8 cellular contexts compared by ENCODE assay signal in the genomic region with DNA sequence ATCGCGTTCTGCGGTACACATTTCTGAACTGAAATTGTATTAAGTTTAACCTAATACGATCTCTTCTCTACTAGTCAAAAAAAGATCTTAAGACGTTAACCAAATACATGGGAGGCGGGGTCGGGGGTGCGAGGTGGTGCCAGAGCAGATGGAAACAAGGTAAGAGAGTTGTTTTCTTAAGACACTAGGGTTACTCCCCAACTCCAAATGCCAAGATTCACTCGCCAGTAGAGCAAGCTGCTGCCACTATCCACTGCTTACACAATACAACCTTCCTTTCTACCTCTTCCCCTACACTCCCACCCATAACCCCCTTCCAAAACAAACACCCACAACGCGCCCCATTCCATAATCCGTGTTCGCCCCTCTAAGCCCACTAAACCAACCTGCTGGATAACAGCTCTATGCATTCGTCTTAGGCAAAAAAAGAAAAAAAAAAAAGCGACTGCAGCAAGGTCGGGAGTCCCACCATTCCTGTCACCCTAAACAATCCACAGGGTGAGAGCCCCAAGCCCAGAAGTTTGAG. TPM values are rescaled to one million over a fixed set of nuclear protein-coding genes. Genes with fewer than 3 reads are reported as not detected.
DNase-seq lines count a peak whose midpoint lies in the region; ATAC-seq, FAIRE-seq and TF ChIP-seq lines count a peak whose summit lies in the region.

No MANE protein-coding gene starts in this region.

- H2BK120ac ChIP-seq in H1 (replicated peaks; ENCODE audit: low read depth, low read length), result no peak overlapping the region

- no peak for TF ChIP-seq POLR2A in H1 (IDR thresholded peaks at IDR 0.05; ENCODE audit: control extremely low read depth in 1 of 2, low read depth in 2 of 2, low read length in 2 of 2)

- H3K79me2 ChIP-seq in H1 (ENCODE audit: control insufficient read depth in 1 of 2, insufficient read depth in 2 of 2, low read length in 2 of 2), result peaks cover 0 to 55% of the 10 kb centered on the region in 2 experiments; a peak in 3 of 4 replicates

- H2BK15ac ChIP-seq in H1 (ENCODE audit: low read length), result no peak overlapping the region

- H3K4ac ChIP-seq in H1 (replicated peaks; ENCODE audit: insufficient read length, low read depth, low read length), result no peak overlapping the region

- DNase-seq in ACHN (peak; percentile 12), GM13976 (ENCODE audit: low spot score) (peak; percentile 16), T-helper 17 cell (no peak), H1 (ENCODE audit: low read depth in 1 of 2, low spot score in 2 of 2) (no peak), SK-N-DZ (ENCODE audit: low spot score) (no peak), HuH-7 (ENCODE audit: low spot score) (no peak)
- DNase-seq in naive thymus-derived CD4-positive, alpha-beta T cell, result peak in 6 of 9 donors; percentile 7 to 28 (median 19)

- H3K27me3 ChIP-seq in H1 (replicated peaks in 1 of 4; ENCODE audit: control insufficient read depth in 3 of 4, extremely low read depth in 1 of 4, insufficient read depth in 3 of 4, low read length in 3 of 4), result peaks cover 2 to 21% (median 14%) of the 10 kb centered on the region in 4 experiments
- no peaks in the 10 kb centered on the region for H3K27me3 ChIP-seq in naive thymus-derived CD4-positive, alpha-beta T cell (ENCODE audit: control insufficient read depth in 2 of 2, insufficient read depth in 2 of 2, low read length in 2 of 2)

- TF ChIP-seq RAD21 in H1 (IDR thresholded peaks at IDR 0.05 in 1 of 2, conservative IDR thresholded peaks at IDR 0.05 in 1 of 2; ENCODE audit: low read depth in 2 of 2, low read length in 2 of 2), result no peak

- H3K9me3 ChIP-seq in T-helper 17 cell (ENCODE audit: control insufficient read depth, low read length, poor library complexity, severe bottlenecking) (no peaks in the 10 kb centered on the region), H1 (ENCODE audit: insufficient read depth in 2 of 2, low read depth in 1 of 2, low read length in 1 of 2) (no peaks in the 10 kb centered on the region)
- H3K9me3 ChIP-seq in naive thymus-derived CD4-positive, alpha-beta T cell (ENCODE audit: control insufficient read depth in 2 of 3, low read length in 3 of 3), result no peaks in the 10 kb centered on the region

- peaks cover 3 to 6% of the 10 kb centered on the region in 2 experiments for H4K20me1 ChIP-seq in H1 (replicated peaks in 1 of 2; ENCODE audit: control insufficient read depth in 1 of 2, insufficient read depth in 2 of 2, low read length in 2 of 2)

- H3K36me3 ChIP-seq in H1 (ENCODE audit: control insufficient read depth in 2 of 4, insufficient read depth in 4 of 4, low read length in 3 of 4), result no peaks in the 10 kb centered on the region
- peaks cover 0 to 11% (median 0%) of the 10 kb centered on the region in 3 experiments for H3K36me3 ChIP-seq in naive thymus-derived CD4-positive, alpha-beta T cell (ENCODE audit: control insufficient read depth in 2 of 3, insufficient read depth in 3 of 3, low read length in 3 of 3)

- POLR2A ChIA-PET in H1 (lab: Charles Lee; ENCODE audit: partially characterized antibody), result interaction anchor here (0.6 kb wide), 1 partner anchor 573 kb away, joined by 3 read pairs; no protein-coding TSS in a partner anchor
- POLR2A ChIA-PET in naive thymus-derived CD4-positive, alpha-beta T cell (lab: Charles Lee), result no interaction called here

- no peak overlapping the region for H2AK5ac ChIP-seq in H1 (ENCODE audit: low read depth, low read length)

- H4K5ac ChIP-seq in H1 (ENCODE audit: insufficient read length, low read depth, low read length), result no peak overlapping the region

- H2BK20ac ChIP-seq in H1 (ENCODE audit: low read length), result no peak overlapping the region

- CTCF ChIA-PET in H1 (lab: Charles Lee; ENCODE audit: partially characterized antibody), result interaction anchor here (0.7 kb wide), 1 partner anchor 9 kb away, joined by 3 read pairs; no protein-coding TSS in a partner anchor
- CTCF ChIA-PET in naive thymus-derived CD4-positive, alpha-beta T cell (lab: Charles Lee), result no interaction called here

- peaks cover 23% of the 10 kb centered on the region for H3K4me1 Mint-ChIP-seq in T-helper 17 cell
- peaks cover 18 to 33% (median 27%) of the 10 kb centered on the region in 7 donors for H3K4me1 Mint-ChIP-seq in naive thymus-derived CD4-positive, alpha-beta T cell

- 12 to 100% methylated on average over 2 to 15 of the region's 16 CpGs for WGBS in H1 (ENCODE audit: extremely low coverage in 1 of 2, insufficient coverage in 1 of 2, insufficient read length in 1 of 2, insufficient replicate concordance in 2 of 2, low coverage in 1 of 2, low lambda C conversion rate in 2 of 2, missing lambda C conversion rate in 1 of 2), 2 experiments

- no peak overlapping the region for H4K91ac ChIP-seq in H1 (replicated peaks; ENCODE audit: insufficient read length, low read length)

- no peak overlapping the region for H3K23ac ChIP-seq in H1 (ENCODE audit: insufficient read length)

- no peak overlapping the region for H4K8ac ChIP-seq in H1 (ENCODE audit: extremely low read depth, insufficient read depth, low read length)

- H3K4me2 ChIP-seq in H1 (ENCODE audit: insufficient read depth in 1 of 2, low read depth in 2 of 2, low read length in 2 of 2), result peak overlapping the region; percentile 87 to 88

- peak overlapping the region; percentile 42 for H3K56ac ChIP-seq in H1 (replicated peaks; ENCODE audit: insufficient read length, low read depth, low read length)

- H3K27ac Mint-ChIP-seq in T-helper 17 cell, result peak overlapping the region; percentile 86
- peak overlapping the region; percentile 80 to 89 (median 86) for H3K27ac Mint-ChIP-seq in naive thymus-derived CD4-positive, alpha-beta T cell

- peaks cover 33% of the 10 kb centered on the region for H3K27me3 Mint-ChIP-seq in T-helper 17 cell
- H3K27me3 Mint-ChIP-seq in naive thymus-derived CD4-positive, alpha-beta T cell, result peaks cover 0 to 64% (median 5%) of the 10 kb centered on the region in 5 donors

- no peak overlapping the region for H2BK5ac ChIP-seq in H1 (ENCODE audit: low read depth, low read length)

- H3K27ac ChIP-seq in H1 (ENCODE audit: low read depth, low read length), result no peak overlapping the region
- H3K27ac ChIP-seq in naive thymus-derived CD4-positive, alpha-beta T cell (ENCODE audit: low read depth, low read length), result peak overlapping the region; percentile 75

- no peak overlapping the region for H2BK12ac ChIP-seq in H1 (ENCODE audit: low read depth, low read length)

- intact Hi-C loops in naive thymus-derived CD4-positive, alpha-beta T cell (cut with micrococcal nuclease), result loop anchor here (2.0 to 10.0 kb wide), 5 partner anchors 347 to 1795 kb away; a partner anchor contains a TSS

- no peak for FAIRE-seq in H1 (lab: Jason Lieb, UNC)

- ATAC-seq in T-helper 17 cell, result no peak
- no peak for ATAC-seq in naive thymus-derived CD4-positive, alpha-beta T cell
- ATAC-seq in GM21515 (IDR thresholded peaks at IDR 0.05; ENCODE audit: unreplicated experiment), result no peak

- H3K4me3 ChIP-seq in H1 (ENCODE audit: extremely low read depth in 1 of 4, insufficient read depth in 2 of 4, low read depth in 3 of 4, low read length in 4 of 4), result peak overlapping the region; percentile 72 to 98 (median 84)
- H3K4me3 ChIP-seq in naive thymus-derived CD4-positive, alpha-beta T cell (ENCODE audit: low read length), result peak overlapping the region; percentile 66

- H3K18ac ChIP-seq in H1 (ENCODE audit: extremely low read depth, low read length), result no peak overlapping the region

- H3K14ac ChIP-seq in H1 (ENCODE audit: insufficient read length), result no peak overlapping the region

- no peaks in the 10 kb centered on the region for H3K4me1 ChIP-seq in H1 (replicated peaks in 1 of 4; ENCODE audit: control insufficient read depth in 3 of 4, insufficient read depth in 4 of 4, low read length in 3 of 4)
- peaks cover 0 to 9% of the 10 kb centered on the region in 2 donors for H3K4me1 ChIP-seq in naive thymus-derived CD4-positive, alpha-beta T cell (ENCODE audit: control insufficient read depth in 2 of 2, insufficient read depth in 2 of 2, low read length in 2 of 2)

- no peak overlapping the region for H2AFZ ChIP-seq in H1 (ENCODE audit: low read length)

- no peak for TF ChIP-seq EP300 in H1 (IDR thresholded peaks at IDR 0.05; ENCODE audit: borderline replicate concordance in 1 of 2, low read depth in 2 of 2, low read length in 2 of 2)

- no peaks in the 10 kb centered on the region for H3K9me3 Mint-ChIP-seq in naive thymus-derived CD4-positive, alpha-beta T cell

- H3K9ac ChIP-seq in H1 (replicated peaks in 1 of 4; ENCODE audit: extremely low read depth in 1 of 4, low read depth in 3 of 4, low read length in 3 of 4), result peak overlapping the region in 1 of 4 experiments; percentile 56; a peak in 1 of 7 replicates

- in situ Hi-C loops in ACHN (cut with HindIII; ENCODE audit: low pct_ligation_motif_present, low pct_unique_long_range_greater_than_20kb, low sequenced_read_pairs) (loop anchor here (25.0 kb wide), 1 partner anchor 183 kb away; no protein-coding TSS in a partner anchor), GM13976 (cut with MboI; ENCODE audit: low sequenced_read_pairs, unreplicated experiment) (no loop called here)

- no peaks in the 10 kb centered on the region for H3K79me1 ChIP-seq in H1 (ENCODE audit: low read depth, low read length)

- peaks cover 8% of the 10 kb centered on the region for H3K36me3 Mint-ChIP-seq in T-helper 17 cell (ENCODE audit: low read depth)
- no peaks in the 10 kb centered on the region for H3K36me3 Mint-ChIP-seq in naive thymus-derived CD4-positive, alpha-beta T cell

- TF ChIP-seq CTCF in GM13976 (IDR thresholded peaks at IDR 0.05; ENCODE audit: borderline replicate concordance, control extremely low read depth, extremely low read depth, insufficient read depth, missing control alignments) (no peak), H1 (IDR thresholded peaks at IDR 0.05; ENCODE audit: control extremely low read depth in 1 of 3, insufficient read depth in 1 of 3, low read depth in 1 of 3, low read length in 3 of 3) (no peak)

- H3K4me3 Mint-ChIP-seq in T-helper 17 cell, result peak overlapping the region; percentile 96
- H3K4me3 Mint-ChIP-seq in naive thymus-derived CD4-positive, alpha-beta T cell, result peak overlapping the region; percentile 90 to 98 (median 94)

- H3K23me2 ChIP-seq in H1 (ENCODE audit: low read depth, low read length), result peaks cover 10% of the 10 kb centered on the region; the same call in 1 of the 2 replicates

RNA-seq across cellular contexts. Expression of a gene that starts 1.3 kb away (rescaled TPM):
- 10 to 100 TPM in 1 of 2 donors, 1 to 10 TPM in 1; 6.9 to 10.0 TPM for total RNA-seq in T-helper 17 cell
- total RNA-seq in H1 (2021; fragmentation: NEBNext Ultra II Directional; extraction: Animal tissue kit (Norgen Biotek cat#: 25700)), result 19.2 and 20.3 TPM in 2 replicates
- 1.8 and 2.2 TPM in 2 replicates for polyA plus RNA-seq in H1 (2011; rRNA removed)
- polyA plus RNA-seq in H1 (2011; cell fraction: cytosol; rRNA removed), result 3.3 TPM
- 3.5 TPM for polyA plus RNA-seq in H1 (2011; cell fraction: nucleus; rRNA removed)
- polyA plus RNA-seq in H1 (2012, experiment 1 of 2), result 5.3 to 10.7 TPM (median 6.6 TPM) in 4 replicates
- 0.71 TPM for polyA plus RNA-seq in H1 (2012, experiment 2 of 2)
- polyA plus RNA-seq in H1 (2013, experiment 1 of 2), result 8.9 TPM
- 7.6 TPM for polyA plus RNA-seq in H1 (2013, experiment 2 of 2)
- 11.1 and 19.5 TPM in 2 replicates for polyA minus RNA-seq in H1 (2011; rRNA and poly(A)+ RNA removed)
- polyA minus RNA-seq in H1 (2011; cell fraction: cytosol; rRNA and poly(A)+ RNA removed), result 4.5 TPM
- polyA minus RNA-seq in H1 (2011; cell fraction: nucleus; rRNA and poly(A)+ RNA removed), result 30.0 TPM
- 10 to 100 TPM in 4 of 5 experiments, 1 to 10 TPM in 1; 7.7 to 15.2 (median 13.1) TPM for total RNA-seq in naive thymus-derived CD4-positive, alpha-beta T cell
- 1 to 10 TPM; 4.9 to 9.1 TPM for polyA plus RNA-seq in naive thymus-derived CD4-positive, alpha-beta T cell
- polyA plus RNA-seq in SK-N-DZ (2014; cell fraction: cytosol; rRNA removed), result 20.6 and 21.5 TPM in 2 replicates
- polyA plus RNA-seq in SK-N-DZ (2014; cell fraction: nucleus; rRNA removed), result 8.2 and 14.7 TPM in 2 replicates

Comparison
In these comparisons a context has a peak if more than half of its experiments do, and no peak if none do; other contexts are left out.
1. DNase-seq: peak in ACHN (single experiment), GM13976 (single experiment) and naive thymus-derived CD4-positive, alpha-beta T cell (6 of 9); none in T-helper 17 cell (0 of 3), H1 (0 of 2), SK-N-DZ (single experiment) and HuH-7 (single experiment).